ENCODE assay signal across 30 cellular contexts in genomic region chr12:117007618-117008017, GRCh38.
"Had no signal": no experiment of that assay in that cellular context is flagged by ENCODE, and none has a peak within 500 bp of the region (broad histone marks: within the 10 kb centered on the region; RNA-seq: fewer than 3 reads in every experiment).

No MANE protein-coding gene starts in this region.

- H3K36me3 ChIP-seq: neural progenitor cell, ovary had no signal

- H3K4me3 ChIP-seq: left lung, lower lobe of right lung, neural progenitor cell, ovary, skin epidermis, stomach, testis, thyroid gland, transverse colon, upper lobe of left lung, vagina had no signal

- H2AFZ ChIP-seq: neural progenitor cell had no signal

- H3K27me3 ChIP-seq: left lung, neural progenitor cell, neutrophil, ovary, stomach, testis, thyroid gland, transverse colon, upper lobe of left lung, vagina had no signal

- H3K27ac ChIP-seq: left lung, lower lobe of right lung, neural progenitor cell, neutrophil, ovary, skin epidermis, stomach, testis, thyroid gland, transverse colon, upper lobe of left lung, vagina had no signal

- H3K4me1 ChIP-seq: left lung, lower lobe of right lung, thyroid gland, transverse colon, upper lobe of left lung had no signal

- H3K9me3 ChIP-seq: left lung, lower lobe of right lung, neutrophil, ovary, stomach, testis, thyroid gland, transverse colon, upper lobe of left lung, vagina had no signal

- H3K9ac ChIP-seq: neural progenitor cell had no signal

- H3K27ac Mint-ChIP-seq: naive thymus-derived CD8-positive, alpha-beta T cell; nephron progenitor cell; neural progenitor cell; progenitor cell of endocrine pancreas; stimulated activated naive B cell treated with anti-CD40 and anti-IgM and Interleukin-4, amounts not matched to agents 10 μg/mL and 1 μg/mL and 100 μg/mL, for 72 hours had no signal

- H3K4me2 ChIP-seq: neural progenitor cell had no signal

- DNase-seq: islet precursor cell; kidney glomerular epithelial cell; left cardiac atrium; left lung; lower lobe of right lung; mammary epithelial cell; mesenchymal stem cell; naive thymus-derived CD8-positive, alpha-beta T cell; nephron progenitor cell; occipital lobe; ovary; retina; right cardiac atrium; stimulated activated CD4-positive, alpha-beta T cell treated with anti-CD3 and anti-CD28 coated beads, Interleukin-12 subunit alpha, Interleukin-12 subunit beta, amount 100 ng/mL, for 4 hours; stimulated activated CD4-positive, alpha-beta T cell treated with anti-CD3 and anti-CD28 coated beads, Interleukin-15, amount 100 ng/mL, for 24 hours; stimulated activated CD4-positive, alpha-beta T cell treated with anti-CD3 and anti-CD28 coated beads, Interleukin-2, amount 100 ng/mL, for 24 hours; stimulated activated CD4-positive, alpha-beta T cell treated with anti-CD3 and anti-CD28 coated beads, Interleukin-4, amount 100 ng/mL, for 1 hour; stimulated activated naive B cell treated with anti-CD40 and anti-IgM and Interleukin-4, amounts not matched to agents 10 μg/mL and 1 μg/mL and 100 μg/mL, for 72 hours; stimulated activated naive CD8-positive, alpha-beta T cell treated with anti-CD3 and anti-CD28 coated beads, Interleukin-15, Interleukin-2, amounts not matched to agents 100 U/mL and 50 U/mL, for 24 hours; stomach; testis; thyroid gland; transverse colon; upper lobe of left lung had no signal

- ATAC-seq: left cardiac atrium; left lung; lower lobe of right lung; naive thymus-derived CD8-positive, alpha-beta T cell; right cardiac atrium; sciatic nerve; stimulated activated naive B cell treated with anti-CD40 and anti-IgM and Interleukin-4, amounts not matched to agents 10 μg/mL and 1 μg/mL and 100 μg/mL, for 72 hours; stimulated activated naive CD8-positive, alpha-beta T cell treated with anti-CD3 and anti-CD28 coated beads, Interleukin-15, Interleukin-2, amounts not matched to agents 100 U/mL and 50 U/mL, for 24 hours had no signal

- H3K4me3 Mint-ChIP-seq: naive thymus-derived CD8-positive, alpha-beta T cell; nephron progenitor cell; neural progenitor cell; stimulated activated naive B cell treated with anti-CD40 and anti-IgM and Interleukin-4, amounts not matched to agents 10 μg/mL and 1 μg/mL and 100 μg/mL, for 72 hours had no signal

- H3K27me3 Mint-ChIP-seq: naive thymus-derived CD8-positive, alpha-beta T cell; progenitor cell of endocrine pancreas; stimulated activated naive B cell treated with anti-CD40 and anti-IgM and Interleukin-4, amounts not matched to agents 10 μg/mL and 1 μg/mL and 100 μg/mL, for 72 hours had no signal
